Comparison of ENCODE assay signal across 1 cellular context in the genomic region with DNA sequence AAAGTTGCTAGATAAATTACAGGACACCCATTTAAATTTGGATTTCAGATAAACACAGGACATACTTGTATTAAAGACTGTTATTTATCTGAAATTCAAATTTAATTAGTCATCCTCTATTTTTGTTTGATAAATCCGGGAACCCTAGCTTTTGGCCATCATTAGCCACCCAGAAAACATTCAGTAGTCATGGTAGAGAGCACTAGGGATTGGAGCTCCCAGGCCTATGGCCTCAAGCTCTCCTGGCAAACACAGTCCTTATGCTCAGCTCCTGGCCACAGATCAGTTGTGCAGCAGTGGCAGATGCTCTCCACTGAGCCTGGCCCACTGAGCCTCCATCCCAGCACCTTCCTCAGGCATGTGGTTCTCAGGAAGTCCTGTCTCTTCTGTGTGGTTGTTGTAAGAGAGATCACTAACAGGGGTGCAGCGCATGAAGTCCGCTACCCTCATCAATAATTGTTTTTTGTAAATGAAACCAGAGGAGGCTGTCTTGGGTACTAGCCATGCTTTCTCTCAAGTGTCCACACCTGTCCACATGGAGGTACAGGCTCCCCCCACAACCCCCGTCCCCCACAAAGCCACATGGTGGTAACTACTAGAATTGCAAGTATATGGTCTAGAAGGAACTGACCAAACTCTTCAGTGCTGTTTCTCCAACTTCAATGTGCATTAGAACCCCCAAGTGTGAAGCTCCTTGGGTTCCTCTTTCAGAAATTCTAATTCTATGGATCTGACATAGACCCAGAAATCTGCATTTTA.
TF ChIP-seq lines count a peak whose summit lies in the region.

No MANE protein-coding gene starts in this region.

TF ChIP-seq in GM23338, 12 proteins besides CTCF, POLR2A, EP300 and RAD21 (continued from another document):
- TF ChIP-seq, protein P1, sequence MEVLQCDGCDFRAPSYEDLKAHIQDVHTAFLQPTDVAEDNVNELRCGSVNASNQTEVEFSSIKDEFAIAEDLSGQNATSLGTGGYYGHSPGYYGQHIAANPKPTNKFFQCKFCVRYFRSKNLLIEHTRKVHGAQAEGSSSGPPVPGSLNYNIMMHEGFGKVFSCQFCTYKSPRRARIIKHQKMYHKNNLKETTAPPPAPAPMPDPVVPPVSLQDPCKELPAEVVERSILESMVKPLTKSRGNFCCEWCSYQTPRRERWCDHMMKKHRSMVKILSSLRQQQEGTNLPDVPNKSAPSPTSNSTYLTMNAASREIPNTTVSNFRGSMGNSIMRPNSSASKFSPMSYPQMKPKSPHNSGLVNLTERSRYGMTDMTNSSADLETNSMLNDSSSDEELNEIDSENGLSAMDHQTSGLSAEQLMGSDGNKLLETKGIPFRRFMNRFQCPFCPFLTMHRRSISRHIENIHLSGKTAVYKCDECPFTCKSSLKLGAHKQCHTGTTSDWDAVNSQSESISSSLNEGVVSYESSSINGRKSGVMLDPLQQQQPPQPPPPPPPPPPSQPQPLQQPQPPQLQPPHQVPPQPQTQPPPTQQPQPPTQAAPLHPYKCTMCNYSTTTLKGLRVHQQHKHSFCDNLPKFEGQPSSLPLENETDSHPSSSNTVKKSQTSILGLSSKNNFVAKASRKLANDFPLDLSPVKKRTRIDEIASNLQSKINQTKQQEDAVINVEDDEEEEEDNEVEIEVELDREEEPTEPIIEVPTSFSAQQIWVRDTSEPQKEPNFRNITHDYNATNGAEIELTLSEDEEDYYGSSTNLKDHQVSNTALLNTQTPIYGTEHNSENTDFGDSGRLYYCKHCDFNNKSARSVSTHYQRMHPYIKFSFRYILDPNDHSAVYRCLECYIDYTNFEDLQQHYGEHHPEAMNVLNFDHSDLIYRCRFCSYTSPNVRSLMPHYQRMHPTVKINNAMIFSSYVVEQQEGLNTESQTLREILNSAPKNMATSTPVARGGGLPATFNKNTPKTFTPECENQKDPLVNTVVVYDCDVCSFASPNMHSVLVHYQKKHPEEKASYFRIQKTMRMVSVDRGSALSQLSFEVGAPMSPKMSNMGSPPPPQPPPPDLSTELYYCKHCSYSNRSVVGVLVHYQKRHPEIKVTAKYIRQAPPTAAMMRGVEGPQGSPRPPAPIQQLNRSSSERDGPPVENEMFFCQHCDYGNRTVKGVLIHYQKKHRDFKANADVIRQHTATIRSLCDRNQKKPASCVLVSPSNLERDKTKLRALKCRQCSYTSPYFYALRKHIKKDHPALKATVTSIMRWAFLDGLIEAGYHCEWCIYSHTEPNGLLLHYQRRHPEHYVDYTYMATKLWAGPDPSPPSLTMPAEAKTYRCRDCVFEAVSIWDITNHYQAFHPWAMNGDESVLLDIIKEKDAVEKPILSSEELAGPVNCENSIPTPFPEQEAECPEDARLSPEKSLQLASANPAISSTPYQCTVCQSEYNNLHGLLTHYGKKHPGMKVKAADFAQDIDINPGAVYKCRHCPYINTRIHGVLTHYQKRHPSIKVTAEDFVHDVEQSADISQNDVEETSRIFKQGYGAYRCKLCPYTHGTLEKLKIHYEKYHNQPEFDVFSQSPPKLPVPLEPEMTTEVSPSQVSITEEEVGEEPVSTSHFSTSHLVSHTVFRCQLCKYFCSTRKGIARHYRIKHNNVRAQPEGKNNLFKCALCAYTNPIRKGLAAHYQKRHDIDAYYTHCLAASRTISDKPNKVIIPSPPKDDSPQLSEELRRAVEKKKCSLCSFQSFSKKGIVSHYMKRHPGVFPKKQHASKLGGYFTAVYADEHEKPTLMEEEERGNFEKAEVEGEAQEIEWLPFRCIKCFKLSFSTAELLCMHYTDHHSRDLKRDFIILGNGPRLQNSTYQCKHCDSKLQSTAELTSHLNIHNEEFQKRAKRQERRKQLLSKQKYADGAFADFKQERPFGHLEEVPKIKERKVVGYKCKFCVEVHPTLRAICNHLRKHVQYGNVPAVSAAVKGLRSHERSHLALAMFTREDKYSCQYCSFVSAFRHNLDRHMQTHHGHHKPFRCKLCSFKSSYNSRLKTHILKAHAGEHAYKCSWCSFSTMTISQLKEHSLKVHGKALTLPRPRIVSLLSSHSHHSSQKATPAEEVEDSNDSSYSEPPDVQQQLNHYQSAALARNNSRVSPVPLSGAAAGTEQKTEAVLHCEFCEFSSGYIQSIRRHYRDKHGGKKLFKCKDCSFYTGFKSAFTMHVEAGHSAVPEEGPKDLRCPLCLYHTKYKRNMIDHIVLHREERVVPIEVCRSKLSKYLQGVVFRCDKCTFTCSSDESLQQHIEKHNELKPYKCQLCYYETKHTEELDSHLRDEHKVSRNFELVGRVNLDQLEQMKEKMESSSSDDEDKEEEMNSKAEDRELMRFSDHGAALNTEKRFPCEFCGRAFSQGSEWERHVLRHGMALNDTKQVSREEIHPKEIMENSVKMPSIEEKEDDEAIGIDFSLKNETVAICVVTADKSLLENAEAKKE (CRISPR knock-in tag; IDR thresholded peaks at IDR 0.05) = no peak
- TF ChIP-seq EZH2phosphoT487 (IDR thresholded peaks at IDR 0.05; ENCODE audit: unreplicated experiment) = no peak
- TF ChIP-seq NANOG (IDR thresholded peaks at IDR 0.05; ENCODE audit: borderline replicate concordance) = no peak
- TF ChIP-seq JUNB (IDR thresholded peaks at IDR 0.05; ENCODE audit: unreplicated experiment) = no peak
- TF ChIP-seq STAT1 (IDR thresholded peaks at IDR 0.05; ENCODE audit: unreplicated experiment) = no peak
- TF ChIP-seq ZNF114 (CRISPR knock-in tag; IDR thresholded peaks at IDR 0.05) = no peak
- TF ChIP-seq CREB1 (CRISPR knock-in tag; IDR thresholded peaks at IDR 0.05; ENCODE audit: low read depth) = no peak
- TF ChIP-seq ETS1 (IDR thresholded peaks at IDR 0.05) = no peak
- TF ChIP-seq POLR2AphosphoS5 (IDR thresholded peaks at IDR 0.05; ENCODE audit: low read depth) = no peak
- no peak for TF ChIP-seq ZNF331 (CRISPR knock-in tag; IDR thresholded peaks at IDR 0.05; ENCODE audit: low read depth)
TF ChIP-seq in GM23338: peak in this region for 0.
